27 cellular contexts compared by ENCODE assay signal in the genomic region with DNA sequence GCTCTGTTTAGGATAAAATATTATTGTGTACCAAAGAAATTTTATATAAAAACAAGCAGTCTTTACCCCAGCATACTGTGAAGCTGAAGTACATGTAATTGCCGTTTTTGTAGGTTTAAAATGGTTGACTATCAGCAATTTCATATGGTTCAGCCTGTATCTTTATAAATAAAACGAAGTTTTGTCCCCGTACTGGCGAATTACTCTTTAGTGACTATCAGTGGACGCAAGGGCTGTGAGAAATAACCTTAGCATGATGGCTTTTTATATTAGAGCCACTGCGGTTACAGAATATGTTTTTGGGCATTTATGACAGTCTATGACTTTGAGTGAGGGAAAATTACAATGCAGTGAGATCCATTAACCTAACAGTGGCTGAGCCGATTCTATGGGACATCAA. TPM values are rescaled to one million over a fixed set of nuclear protein-coding genes. Genes with fewer than 3 reads are reported as not detected.
"Had no signal": no experiment of that assay in that cellular context is flagged by ENCODE, and none has a peak within 500 bp of the region (broad histone marks: within the 10 kb centered on the region; RNA-seq: fewer than 3 reads in every experiment).

No MANE protein-coding gene starts in this region.

- H3K36me3 ChIP-seq: brain microvascular endothelial cell, lower lobe of right lung, neutrophil, ovary, prostate gland, right atrium auricular region, spleen, thoracic aorta, upper lobe of right lung had no signal

- H3K4me3 Mint-ChIP-seq: activated B cell treated with CpG ODN at 0.5 μM for 24 hours; activated CD4-positive, alpha-beta T cell treated with anti-CD3 and anti-CD28 coated beads for 36 hours; activated naive CD4-positive, alpha-beta T cell treated with anti-CD3 and anti-CD28 coated beads for 36 hours; activated naive CD8-positive, alpha-beta T cell treated with anti-CD3 and anti-CD28 coated beads, Interleukin-2, amount 10 ng/mL, durations not matched to agents 7 days and 5 days; activated T-cell treated with anti-CD3 and anti-CD28 coated beads, Interleukin-2, amount 50 U/mL, for 72 hours; naive thymus-derived CD4-positive, alpha-beta T cell had no signal

- H3K4me3 ChIP-seq: lower lobe of right lung, ovary, prostate gland, right atrium auricular region, spleen, thoracic aorta, upper lobe of right lung had no signal

- ATAC-seq: activated CD4-positive, alpha-beta T cell treated with anti-CD3 and anti-CD28 coated beads for 36 hours; activated T-cell treated with anti-CD3 and anti-CD28 coated beads, Interleukin-2, amount 50 U/mL, for 72 hours; foreskin keratinocyte; lower lobe of right lung; naive thymus-derived CD4-positive, alpha-beta T cell; upper lobe of right lung had no signal

- H3K27ac Mint-ChIP-seq: activated B cell treated with CpG ODN at 0.5 μM for 24 hours; activated CD4-positive, alpha-beta T cell treated with anti-CD3 and anti-CD28 coated beads for 36 hours; activated naive CD4-positive, alpha-beta T cell treated with anti-CD3 and anti-CD28 coated beads for 36 hours; activated naive CD8-positive, alpha-beta T cell treated with anti-CD3 and anti-CD28 coated beads, Interleukin-2, amount 10 ng/mL, durations not matched to agents 7 days and 5 days; activated T-cell treated with anti-CD3 and anti-CD28 coated beads, Interleukin-2, amount 50 U/mL, for 72 hours; naive thymus-derived CD4-positive, alpha-beta T cell had no signal

- H3K9me3 Mint-ChIP-seq: activated B cell treated with CpG ODN at 0.5 μM for 24 hours; activated naive CD4-positive, alpha-beta T cell treated with anti-CD3 and anti-CD28 coated beads for 36 hours; activated naive CD8-positive, alpha-beta T cell treated with anti-CD3 and anti-CD28 coated beads, Interleukin-2, amount 10 ng/mL, durations not matched to agents 7 days and 5 days; activated T-cell treated with anti-CD3 and anti-CD28 coated beads, Interleukin-2, amount 50 U/mL, for 72 hours; naive thymus-derived CD4-positive, alpha-beta T cell had no signal

- H3K27me3 ChIP-seq: brain microvascular endothelial cell, foreskin keratinocyte, neutrophil, ovary, right atrium auricular region, upper lobe of right lung had no signal

- H3K4me1 ChIP-seq: foreskin keratinocyte, lower lobe of right lung, prostate gland, right atrium auricular region, spleen, upper lobe of right lung had no signal

- H3K27ac ChIP-seq: brain microvascular endothelial cell, foreskin keratinocyte, lower lobe of right lung, neutrophil, ovary, prostate gland, right atrium auricular region, spleen, thoracic aorta, upper lobe of right lung had no signal

- H3K36me3 Mint-ChIP-seq: activated naive CD8-positive, alpha-beta T cell treated with anti-CD3 and anti-CD28 coated beads, Interleukin-2, amount 10 ng/mL, durations not matched to agents 7 days and 5 days; naive thymus-derived CD4-positive, alpha-beta T cell had no signal

- H3K9me3 ChIP-seq: lower lobe of right lung, neutrophil, ovary, prostate gland, right atrium auricular region, spleen, thoracic aorta, upper lobe of right lung had no signal

- H3K4me1 Mint-ChIP-seq: activated B cell treated with CpG ODN at 0.5 μM for 24 hours; activated CD4-positive, alpha-beta T cell treated with anti-CD3 and anti-CD28 coated beads for 36 hours; activated naive CD8-positive, alpha-beta T cell treated with anti-CD3 and anti-CD28 coated beads, Interleukin-2, amount 10 ng/mL, durations not matched to agents 7 days and 5 days; naive thymus-derived CD4-positive, alpha-beta T cell had no signal

- DNase-seq: activated B cell treated with CpG ODN at 0.5 μM for 24 hours; activated CD4-positive, alpha-beta T cell treated with anti-CD3 and anti-CD28 coated beads for 36 hours; activated CD4-positive, alpha-beta T cell treated with anti-CD3 and anti-CD28 coated beads, Interleukin-2, amount 50 U/mL, for 48 hours; activated effector memory CD4-positive, alpha-beta T cell treated with Interleukin-2 at 50 U/mL for 16 hours; activated naive CD4-positive, alpha-beta T cell treated with anti-CD3 and anti-CD28 coated beads for 36 hours; activated naive CD8-positive, alpha-beta T cell treated with anti-CD3 and anti-CD28 coated beads, Interleukin-2, amount 10 ng/mL, durations not matched to agents 7 days and 5 days; activated T-cell treated with anti-CD3 and anti-CD28 coated beads, Interleukin-2, amount 50 U/mL, for 72 hours; amniotic stem cell; brain microvascular endothelial cell; cerebellar nuclear complex; cortex of kidney; effector CD4-positive, alpha-beta T cell; erythroblast; foreskin keratinocyte; lower lobe of right lung; naive thymus-derived CD4-positive, alpha-beta T cell; ovary; spleen; stimulated activated CD4-positive, alpha-beta T cell treated with anti-CD3 and anti-CD28 coated beads, Interleukin-4, amount 100 ng/mL, for 1 hour; stimulated activated naive CD4-positive, alpha-beta T cell; T1000; upper lobe of right lung had no signal

RNA-seq across cellular contexts. Expression of a gene that starts 1.2 kb away (rescaled TPM):
- total RNA-seq: activated B cell treated with CpG ODN at 0.5 μM for 24 hours; activated naive CD4-positive, alpha-beta T cell treated with anti-CD3 and anti-CD28 coated beads for 36 hours; activated naive CD8-positive, alpha-beta T cell treated with anti-CD3 and anti-CD28 coated beads, Interleukin-2, amount 10 ng/mL, durations not matched to agents 7 days and 5 days; activated T-cell treated with anti-CD3 and anti-CD28 coated beads, Interleukin-2, amount 50 U/mL, for 72 hours; foreskin keratinocyte; naive thymus-derived CD4-positive, alpha-beta T cell; T-helper 1 cell treated with Interleukin-12 subunit alpha and Interleukin-12 subunit beta and Interleukin-4 antibody, amounts not matched to agents 30 ng/mL and 1 ng/mL, for 36 hours had no signal
